In the genomic region with DNA sequence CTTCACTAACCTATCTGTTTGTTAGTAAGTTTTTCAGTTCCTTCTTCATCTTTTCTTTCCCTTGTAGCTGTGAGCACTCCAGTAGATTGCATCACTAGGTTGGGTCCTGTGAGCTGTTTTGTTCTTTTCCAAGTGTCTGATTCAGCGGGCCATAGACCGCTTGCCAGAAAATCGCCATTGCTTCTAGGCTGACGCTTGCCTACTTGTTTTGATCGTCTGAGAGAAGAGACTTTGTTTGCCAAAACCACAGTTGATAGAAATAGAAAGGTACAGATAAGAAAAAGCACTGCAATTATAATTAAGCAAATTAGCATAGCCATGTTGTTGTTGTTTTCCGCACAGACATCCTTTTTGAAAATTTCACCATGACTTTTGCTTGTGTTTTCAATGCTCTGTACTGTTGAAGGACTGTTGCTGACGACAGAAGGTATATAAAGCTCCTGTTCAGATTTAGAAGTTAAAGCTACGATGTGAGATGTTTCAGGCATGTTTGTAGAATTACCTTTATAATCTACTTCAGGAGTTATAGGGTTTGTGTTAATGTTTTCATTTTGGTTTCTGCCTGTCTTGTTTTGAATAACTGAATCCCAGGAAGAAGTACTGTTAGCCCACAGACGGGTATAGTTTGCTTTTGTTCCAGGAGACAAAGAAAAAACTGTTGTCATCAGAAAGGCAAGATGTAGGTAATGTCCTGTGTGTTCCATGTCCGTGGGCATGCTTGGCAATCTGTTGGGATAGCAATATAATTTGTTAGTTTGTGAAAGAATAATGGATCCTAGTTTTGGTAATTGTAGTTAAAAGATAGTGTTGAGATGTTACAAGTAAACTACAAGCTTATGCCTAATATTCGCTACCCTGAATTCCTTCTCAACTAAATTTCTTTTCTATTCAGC, we compare ENCODE assay signal across 8 cellular contexts. TPM values are rescaled to one million over a fixed set of nuclear protein-coding genes. Genes with fewer than 3 reads are reported as not detected.
DNase-seq lines count a peak whose midpoint lies in the region; ATAC-seq and TF ChIP-seq lines count a peak whose summit lies in the region.

No MANE protein-coding gene starts in this region.

- no peak overlapping the region for H3K9ac ChIP-seq in IMR-90 (ENCODE audit: low read depth, low read length)

- intact Hi-C loops in IMR-90 (cut with micrococcal nuclease): no loop called here
- intact Hi-C loops in activated CD4-positive, alpha-beta T cell treated with anti-CD3 and anti-CD28 coated beads for 36 hours (cut with DNase I, micrococcal nuclease): loop anchor here in 1 of 2 experiments (1.0 to 10.0 kb wide), 3 partner anchors 8 to 944 kb away; partner anchors contain the start of gene CPD
- intact Hi-C loops in thyroid gland (cut with DNase I): no loop called here

- TF ChIP-seq RAD21 in IMR-90 (IDR thresholded peaks at IDR 0.05; ENCODE audit: low read length): no peak

- H2BK5ac ChIP-seq in IMR-90 (ENCODE audit: low read depth, low read length, poor library complexity, severe bottlenecking): no peak overlapping the region

- peaks cover 2% of the 10 kb centered on the region for H3K9me3 Mint-ChIP-seq in activated CD4-positive, alpha-beta T cell treated with anti-CD3 and anti-CD28 coated beads for 36 hours (ENCODE audit: low read depth)

- TF ChIP-seq POLR2A in IMR-90 (IDR thresholded peaks at IDR 0.05; ENCODE audit: low read depth, low read length) (no peak), thyroid gland (IDR thresholded peaks at IDR 0.05) (no peak)

- H3K36me3 Mint-ChIP-seq in activated CD4-positive, alpha-beta T cell treated with anti-CD3 and anti-CD28 coated beads for 36 hours (ENCODE audit: low read depth): peaks cover 22% of the 10 kb centered on the region

- no peak overlapping the region for H2AFZ ChIP-seq in IMR-90 (replicated peaks; ENCODE audit: low read length, poor library complexity)

- H3K27ac Mint-ChIP-seq in activated CD4-positive, alpha-beta T cell treated with anti-CD3 and anti-CD28 coated beads for 36 hours: peak overlapping the region; percentile 91

- no peak overlapping the region for H2AK5ac ChIP-seq in IMR-90 (ENCODE audit: low read depth, low read length)

- H2BK20ac ChIP-seq in IMR-90 (ENCODE audit: low read depth, low read length): no peak overlapping the region

- POLR2A ChIA-PET in IMR-90 (lab: Charles Lee; ENCODE audit: unreplicated experiment): no interaction called here
- POLR2A ChIA-PET in activated CD4-positive, alpha-beta T cell treated with anti-CD3 and anti-CD28 coated beads for 36 hours (lab: Charles Lee): interaction anchor here (0.7 to 1.7 kb wide), 2 partner anchors 186 to 310 kb away, joined by 3 to 5 read pairs; no protein-coding TSS in a partner anchor

- no peak for TF ChIP-seq CTCF in GM12875 (IDR thresholded peaks at IDR 0.05; ENCODE audit: borderline replicate concordance, insufficient read depth, low read depth, low read length)
- TF ChIP-seq CTCF in IMR-90 (conservative IDR thresholded peaks at IDR 0.05; ENCODE audit: low read depth, low read length): no peak
- no peak for TF ChIP-seq CTCF in coronary artery (IDR thresholded peaks at IDR 0.05)
- no peak for TF ChIP-seq CTCF in thyroid gland (IDR thresholded peaks at IDR 0.05)

- no peaks in the 10 kb centered on the region for H3K27me3 Mint-ChIP-seq in activated CD4-positive, alpha-beta T cell treated with anti-CD3 and anti-CD28 coated beads for 36 hours

- H4K8ac ChIP-seq in IMR-90 (ENCODE audit: low read depth in 2 of 2, low read length in 2 of 2): peak overlapping the region in 1 of 2 experiments; percentile 40; a peak in 1 of 4 replicates

- no peak overlapping the region for H3K56ac ChIP-seq in IMR-90 (ENCODE audit: extremely low read depth, insufficient read depth, low read length)

- dilution Hi-C loops in IMR-90 (cut with HindIII; ENCODE audit: low sequenced_read_pairs, unreplicated experiment): no loop called here

- peak overlapping the region; percentile 49; the same call in 1 of the 2 replicates for H3K4ac ChIP-seq in IMR-90 (ENCODE audit: low read depth, low read length)

- no peaks in the 10 kb centered on the region for H3K9me1 ChIP-seq in IMR-90 (ENCODE audit: insufficient read depth, low read length)

- H3K4me2 ChIP-seq in IMR-90 (ENCODE audit: low read depth, low read length): no peak overlapping the region; the same call in 1 of the 2 replicates

- no peak overlapping the region for H2AK9ac ChIP-seq in IMR-90 (replicated peaks; ENCODE audit: low read depth, low read length, poor library complexity)

- H2BK15ac ChIP-seq in IMR-90 (ENCODE audit: low read depth, low read length): 0 out of 3 replicates have a peak overlapping the region, but pooled peaks have one; percentile 14

- H3K4me1 ChIP-seq in IMR-90 (ENCODE audit: control insufficient read depth, insufficient read depth, low read length): peaks cover 6% of the 10 kb centered on the region
- H3K4me1 ChIP-seq in muscle layer of duodenum (ENCODE audit: control insufficient read depth in 1 of 2, insufficient read depth in 2 of 2, low read length in 2 of 2): no peaks in the 10 kb centered on the region
- peaks cover 0 to 3% of the 10 kb centered on the region in 2 donors for H3K4me1 ChIP-seq in thyroid gland

- peaks cover 52% of the 10 kb centered on the region for H3K4me1 Mint-ChIP-seq in activated CD4-positive, alpha-beta T cell treated with anti-CD3 and anti-CD28 coated beads for 36 hours

- peaks cover 8 to 37% of the 10 kb centered on the region in 2 experiments; a peak in 3 of 4 replicates for H3K79me1 ChIP-seq in IMR-90 (ENCODE audit: low read depth in 1 of 2, low read length in 2 of 2)

- H3K36me3 ChIP-seq in IMR-90 (ENCODE audit: control insufficient read depth, insufficient read depth, low read length) (no peaks in the 10 kb centered on the region), muscle layer of duodenum (ENCODE audit: control insufficient read depth in 1 of 2, insufficient read depth in 2 of 2, low read length in 2 of 2) (peaks cover 0 to 8% of the 10 kb centered on the region in 2 donors), thyroid gland (no peaks in the 10 kb centered on the region)

- H4K5ac ChIP-seq in IMR-90 (ENCODE audit: low read depth, low read length): no peak overlapping the region; the same call in 1 of the 2 replicates

- BruUV-seq in IMR-90 (replicated peaks; lab: Mats Ljungman, UMichigan): no TSS peak

- no peaks in the 10 kb centered on the region for H3K9me3 ChIP-seq in IMR-90 (ENCODE audit: control insufficient read depth, insufficient read depth, low read length)
- no peaks in the 10 kb centered on the region for H3K9me3 ChIP-seq in muscle layer of duodenum (ENCODE audit: control insufficient read depth in 1 of 2, low read length in 2 of 2)
- H3K9me3 ChIP-seq in thyroid gland: no peaks in the 10 kb centered on the region

- peak overlapping the region; percentile 72 for H3K4me3 Mint-ChIP-seq in activated CD4-positive, alpha-beta T cell treated with anti-CD3 and anti-CD28 coated beads for 36 hours

- 46% methylated on average over 6 of the region's 11 CpGs; no CpG with 5 or more reads in 1 of the 2 experiments for WGBS in IMR-90 (ENCODE audit: extremely low coverage in 2 of 2, insufficient read length in 1 of 2), 2 experiments
- WGBS in thyroid gland, 2 donors: 72 to 84% methylated on average over 11 of the region's 11 CpGs

- no peak overlapping the region for H3K23ac ChIP-seq in IMR-90 (ENCODE audit: low read depth, low read length)

- no peak overlapping the region for H4K91ac ChIP-seq in IMR-90 (ENCODE audit: insufficient read depth, low read depth, low read length)

- H3K27ac ChIP-seq in IMR-90 (ENCODE audit: insufficient read depth, low read length): no peak overlapping the region
- H3K27ac ChIP-seq in coronary artery: peak overlapping the region in 1 of 2 donors; percentile 72
- H3K27ac ChIP-seq in muscle layer of duodenum (ENCODE audit: low read length): peak overlapping the region; percentile 77
- H3K27ac ChIP-seq in thyroid gland: peak overlapping the region in 2 of 3 donors; percentile 12 to 29

- H3K18ac ChIP-seq in IMR-90 (ENCODE audit: low read depth, low read length): 0 out of 2 replicates have a peak overlapping the region, but pooled peaks have one; percentile 33

- H2BK120ac ChIP-seq in IMR-90 (ENCODE audit: low read depth, low read length): peak overlapping the region; percentile 44; the same call in 1 of the 2 replicates

- H4K20me1 ChIP-seq in IMR-90 (ENCODE audit: insufficient read depth, low read length): no peaks in the 10 kb centered on the region; the same call in 1 of the 2 replicates

- in situ Hi-C loops in IMR-90 (cut with MboI; ENCODE audit: low sequenced_read_pairs): no loop called here

- no peak overlapping the region; the same call in 1 of the 2 replicates for H3K14ac ChIP-seq in IMR-90 (replicated peaks; ENCODE audit: low read depth, low read length)

- ATAC-seq in IMR-90 (ENCODE audit: low read depth) (peak; percentile 74), HG03280 (IDR thresholded peaks at IDR 0.05; ENCODE audit: unreplicated experiment) (no peak)
- ATAC-seq in activated CD4-positive, alpha-beta T cell treated with anti-CD3 and anti-CD28 coated beads for 36 hours: peak; percentile 44

- DNase-seq in IMR-90 (peak; percentile 85), coronary artery (ENCODE audit: low spot score) (no peak), thyroid gland (peak; percentile 40 to 55), EL (no peak)
- peak; percentile 73 for DNase-seq in activated CD4-positive, alpha-beta T cell treated with anti-CD3 and anti-CD28 coated beads for 36 hours

- CTCF ChIA-PET in IMR-90 (lab: Yijun Ruan, JAX): interaction anchor here (0.6 kb wide), 1 partner anchor 50 kb away, joined by 3 read pairs; no protein-coding TSS in a partner anchor
- CTCF ChIA-PET in activated CD4-positive, alpha-beta T cell treated with anti-CD3 and anti-CD28 coated beads for 36 hours (lab: Charles Lee): interaction anchor here (0.6 to 3.6 kb wide), 3 partner anchors 9 to 226 kb away, joined by 3 to 15 read pairs (median 15); no protein-coding TSS in a partner anchor

- H3K4me3 ChIP-seq in GM12875 (ENCODE audit: low read depth, low read length): peak overlapping the region; percentile 23
- no peak overlapping the region for H3K4me3 ChIP-seq in IMR-90 (ENCODE audit: insufficient read depth, low read depth, low read length)
- peak overlapping the region; percentile 33 for H3K4me3 ChIP-seq in coronary artery
- H3K4me3 ChIP-seq in muscle layer of duodenum (ENCODE audit: low read depth in 1 of 2, low read length in 2 of 2): peak overlapping the region in 1 of 2 donors; percentile 47
- no peak overlapping the region for H3K4me3 ChIP-seq in thyroid gland (replicated peaks in 1 of 3)

- no peaks in the 10 kb centered on the region for H3K27me3 ChIP-seq in IMR-90 (ENCODE audit: control insufficient read depth, insufficient read depth, low read length)
- no peaks in the 10 kb centered on the region for H3K27me3 ChIP-seq in muscle layer of duodenum (ENCODE audit: low read depth, low read length)
- H3K27me3 ChIP-seq in thyroid gland: no peaks in the 10 kb centered on the region

RNA-seq across cellular contexts. Expression of gene EVI2A, which starts 2.9 kb away (rescaled TPM):
- 0.90 and 1.7 TPM in 2 replicates for total RNA-seq in IMR-90 (2012; rRNA removed)
- 0.40 and 0.50 TPM in 2 replicates for polyA plus RNA-seq in IMR-90 (2012; rRNA removed)
- 0.02 TPM in 1 of 2 replicates, not detected in the other for polyA plus RNA-seq in IMR-90 (2012; cell fraction: cytosol; rRNA removed)
- 0.09 TPM in 1 of 2 replicates, not detected in the other for polyA plus RNA-seq in IMR-90 (2012; cell fraction: nucleus; rRNA removed; ENCODE audit: low replicate concordance)
- total RNA-seq in activated CD4-positive, alpha-beta T cell treated with anti-CD3 and anti-CD28 coated beads for 36 hours: 10 to 100 TPM; 16.9 to 18.2 TPM
- 10 to 100 TPM in 1 of 4 donors, 1 to 10 TPM in 2, under 1 TPM in 1; 0.71 to 16.1 (median 2.1) TPM for total RNA-seq in thyroid gland

RNA-seq across cellular contexts. Expression of gene EVI2B, which starts 4.7 kb away (rescaled TPM):
- total RNA-seq in IMR-90 (2012; rRNA removed) (under 0.01 TPM in 2 replicates), thyroid gland (10 to 100 TPM in 1 of 4 donors, 1 to 10 TPM in 3; 3.0 to 11.8 (median 4.8) TPM)
- 0.17 and 0.24 TPM in 2 replicates for polyA plus RNA-seq in IMR-90 (2012; rRNA removed)
- 0.02 and 0.05 TPM in 2 replicates for polyA plus RNA-seq in IMR-90 (2012; cell fraction: cytosol; rRNA removed)
- 0.09 TPM in 1 of 2 replicates, not detected in the other for polyA plus RNA-seq in IMR-90 (2012; cell fraction: nucleus; rRNA removed; ENCODE audit: low replicate concordance)
- 10 to 100 TPM; 10.3 to 14.8 TPM for total RNA-seq in activated CD4-positive, alpha-beta T cell treated with anti-CD3 and anti-CD28 coated beads for 36 hours

RNA-seq across cellular contexts. Expression of gene OMG, which starts 21.5 kb away (rescaled TPM):
- total RNA-seq in IMR-90 (2012; rRNA removed) (0.18 TPM in 1 of 2 replicates, not detected in the other), thyroid gland (1 to 10 TPM in 1 of 4 donors, under 1 TPM in 1, not detected in 2; 0.45 to 2.1 TPM)
- polyA plus RNA-seq in IMR-90 (2012; rRNA removed): not detected in 2 replicates
- polyA plus RNA-seq in IMR-90 (2012; cell fraction: cytosol; rRNA removed): 0.13 TPM in 1 of 2 replicates, not detected in the other
- not detected in 2 replicates for polyA plus RNA-seq in IMR-90 (2012; cell fraction: nucleus; rRNA removed; ENCODE audit: low replicate concordance)
- total RNA-seq in activated CD4-positive, alpha-beta T cell treated with anti-CD3 and anti-CD28 coated beads for 36 hours: under 1 TPM; 0.23 to 0.25 TPM

Comparison
In these comparisons a context has a peak if more than half of its experiments do, and no peak if none do; other contexts are left out.
1. H3K4me3 ChIP-seq: peak in GM12875 (single experiment) and coronary artery (single experiment); none in IMR-90 (single experiment) and thyroid gland (0 of 3).
2. DNase-seq: peak in IMR-90 (single experiment), activated CD4-positive, alpha-beta T cell treated with anti-CD3 and anti-CD28 coated beads for 36 hours (single experiment) and thyroid gland (2 of 2); none in coronary artery (single experiment) and EL (single experiment).